Comparison of ENCODE assay signal across 16 cellular contexts in the genomic region with DNA sequence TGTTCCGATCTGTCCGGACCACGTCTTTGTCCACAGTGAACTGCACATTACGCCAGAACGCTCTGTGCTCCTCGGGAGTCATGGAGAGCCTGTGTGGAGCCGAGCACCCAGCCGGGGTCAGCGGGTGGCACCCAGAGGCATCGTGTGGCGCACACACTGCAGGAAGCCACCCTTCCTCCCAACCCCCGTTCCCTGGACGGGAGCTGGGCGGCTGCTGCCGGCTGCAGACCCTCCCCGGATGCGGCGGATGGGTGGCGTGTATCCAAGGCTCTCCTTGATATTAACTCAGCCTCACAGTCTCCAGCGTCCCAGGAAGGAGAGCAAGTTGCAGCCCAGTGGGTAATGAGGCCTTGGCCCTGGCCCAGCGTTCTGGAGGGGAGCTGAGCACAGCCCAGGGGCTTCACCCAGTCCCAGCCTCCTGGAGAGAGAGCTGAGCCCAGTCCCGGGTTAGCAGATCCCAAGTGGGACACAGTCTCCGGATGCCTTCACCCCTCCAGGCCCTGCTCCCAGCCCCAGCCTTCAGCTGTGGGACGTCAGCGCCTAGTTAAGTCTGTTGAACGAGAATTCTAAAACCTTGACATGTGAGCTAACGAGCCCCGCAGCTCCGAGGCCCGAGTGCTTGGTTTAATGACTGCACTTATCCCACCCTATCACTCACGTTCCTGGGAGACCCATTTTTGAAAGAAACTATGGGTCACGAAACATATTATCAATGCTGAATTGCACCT.
A peak's percentile ranks its signal among the peaks of the same experiment; 100 is the strongest.
DNase-seq lines count a peak whose midpoint lies in the region; ATAC-seq and TF ChIP-seq lines count a peak whose summit lies in the region.
"Had no signal": no experiment of that assay in that cellular context is flagged by ENCODE, and none has a peak within 500 bp of the region (broad histone marks: within the 10 kb centered on the region; RNA-seq: fewer than 3 reads in every experiment).

No MANE protein-coding gene starts in this region.

- H3F3A ChIP-seq in SK-N-SH (replicated peaks; ENCODE audit: insufficient read depth): no peaks in the 10 kb centered on the region

- peak; percentile 40 for DNase-seq in SK-N-SH
- DNase-seq in RWPE2 (ENCODE audit: low spot score): peak; percentile 58
- peak; percentile 76 for DNase-seq in posterior vena cava (ENCODE audit: low spot score)
- DNase-seq in esophagus squamous epithelium (lab: John Stamatoyannopoulos, UW): no peak
- DNase-seq: activated CD4-positive, alpha-beta T cell treated with anti-CD3 and anti-CD28 coated beads, Interleukin-2, amount 10 ng/mL, durations not matched to agents 24 days and 14 days; activated naive CD8-positive, alpha-beta T cell treated with anti-CD3 and anti-CD28 coated beads, Interleukin-2, amount 50 U/mL, for 24 hours; CD4-positive, CD25-positive, alpha-beta regulatory T cell; kidney glomerular epithelial cell; NCI-H1930 had no signal

- H3K4me2 ChIP-seq in SK-N-SH: no peak overlapping the region

- no peak for TF ChIP-seq RAD21 in SK-N-SH (IDR thresholded peaks at IDR 0.05; ENCODE audit: low read length)

- H2AFZ ChIP-seq in SK-N-SH (ENCODE audit: low read depth): no peak overlapping the region

- no peak for TF ChIP-seq EP300 in SK-N-SH (IDR thresholded peaks at IDR 0.05; ENCODE audit: borderline replicate concordance in 1 of 2, low read depth in 1 of 2, low read length in 1 of 2)

- H3K36me3 ChIP-seq in SK-N-SH (replicated peaks in 1 of 2; ENCODE audit: control insufficient read depth in 1 of 2, insufficient read depth in 2 of 2, low read length in 1 of 2) (peaks cover 0 to 62% of the 10 kb centered on the region in 2 experiments), RWPE2 (ENCODE audit: low read depth) (no peaks in the 10 kb centered on the region), esophagus squamous epithelium (peaks cover 9 to 55% (median 13%) of the 10 kb centered on the region in 3 donors)

- intact Hi-C loops in posterior vena cava (cut with DNase I) (no loop called here), esophagus squamous epithelium (cut with DNase I) (no loop called here)

- H3K9me3 ChIP-seq in SK-N-SH (no peaks in the 10 kb centered on the region), RWPE2 (ENCODE audit: severe bottlenecking) (no peaks in the 10 kb centered on the region), esophagus squamous epithelium (no peaks in the 10 kb centered on the region)
- H3K9me3 ChIP-seq: gastroesophageal sphincter, Peyer's patch had no signal

- no peak overlapping the region for H3K9ac ChIP-seq in SK-N-SH

- TF ChIP-seq POLR2A in esophagus squamous epithelium (IDR thresholded peaks at IDR 0.05): no peak

- H3K27ac ChIP-seq in SK-N-SH (ENCODE audit: low read depth in 2 of 2, low read length in 1 of 2) (no peak overlapping the region), RWPE2 (ENCODE audit: poor library complexity, severe bottlenecking) (no peak overlapping the region), esophagus squamous epithelium (no peak overlapping the region)
- H3K27ac ChIP-seq: 22Rv1, gastroesophageal sphincter, Peyer's patch had no signal

- no peaks in the 10 kb centered on the region for H3K79me2 ChIP-seq in SK-N-SH (ENCODE audit: insufficient read depth)

- H3K4me3 ChIP-seq in SK-N-SH (ENCODE audit: low read depth in 2 of 2, low read length in 1 of 2): no peak overlapping the region
- no peak overlapping the region for H3K4me3 ChIP-seq in RWPE2 (ENCODE audit: severe bottlenecking)
- peak overlapping the region; percentile 33 for H3K4me3 ChIP-seq in iPS-11a (ENCODE audit: low read depth, low read length)
- no peak overlapping the region for H3K4me3 ChIP-seq in esophagus squamous epithelium
- H3K4me3 ChIP-seq: gastroesophageal sphincter, Peyer's patch had no signal

- TF ChIP-seq CTCF in SK-N-SH (IDR thresholded peaks at IDR 0.05): no peak
- TF ChIP-seq CTCF in RWPE2 (IDR thresholded peaks at IDR 0.05; ENCODE audit: poor library complexity, severe bottlenecking): no peak
- TF ChIP-seq CTCF in esophagus squamous epithelium (IDR thresholded peaks at IDR 0.05): no peak

- ATAC-seq in SK-N-SH treated with all-trans-retinoic acid at 6 μM for 48 hours (no peak), RWPE2 (ENCODE audit: low read depth) (no peak), HG02840 (IDR thresholded peaks at IDR 0.05; ENCODE audit: low FRiP score, unreplicated experiment) (no peak), GM21529 (IDR thresholded peaks at IDR 0.05; ENCODE audit: unreplicated experiment) (no peak)
- ATAC-seq: activated naive CD8-positive, alpha-beta T cell treated with anti-CD3 and anti-CD28 coated beads, Interleukin-2, amount 50 U/mL, for 24 hours; gastroesophageal sphincter had no signal

- H3K9me2 ChIP-seq in SK-N-SH: no peaks in the 10 kb centered on the region

- H3K27me3 ChIP-seq in SK-N-SH (ENCODE audit: insufficient read depth): no peaks in the 10 kb centered on the region
- H3K27me3 ChIP-seq in RWPE2 (ENCODE audit: insufficient read depth, poor library complexity, severe bottlenecking): no peaks in the 10 kb centered on the region
- H3K27me3 ChIP-seq in esophagus squamous epithelium: no peaks in the 10 kb centered on the region
- H3K27me3 ChIP-seq: gastroesophageal sphincter, Peyer's patch had no signal

- peaks cover 14% of the 10 kb centered on the region for H4K20me1 ChIP-seq in SK-N-SH (ENCODE audit: insufficient read depth)

- WGBS in SK-N-SH (ENCODE audit: low lambda C conversion rate): 94% methylated on average over 29 of the region's 32 CpGs
- WGBS in esophagus squamous epithelium, 2 donors: 88 to 91% methylated on average over 5 to 14 of the region's 32 CpGs

- H3K4me1 ChIP-seq in SK-N-SH (ENCODE audit: control insufficient read depth in 1 of 2, insufficient read depth in 2 of 2, low read depth in 1 of 2, low read length in 1 of 2): peaks cover 0 to 3% of the 10 kb centered on the region in 2 experiments; a peak in 2 of 4 replicates
- H3K4me1 ChIP-seq in RWPE2 (ENCODE audit: insufficient read depth, poor library complexity, severe bottlenecking): peaks cover 11% of the 10 kb centered on the region
- peaks cover 7 to 53% (median 11%) of the 10 kb centered on the region in 3 donors for H3K4me1 ChIP-seq in esophagus squamous epithelium

- POLR2A ChIA-PET in SK-N-SH (lab: Yijun Ruan, JAX): interaction anchor here (0.6 kb wide), 1 partner anchor 8 kb away, joined by 3 read pairs; no protein-coding TSS in a partner anchor

- CTCF ChIA-PET in SK-N-SH (lab: Yijun Ruan, JAX): interaction anchor here (0.6 to 1.2 kb wide), 4 partner anchors 21 to 202 kb away, joined by 3 read pairs; no protein-coding TSS in a partner anchor

TF ChIP-seq in SK-N-SH, 30 proteins besides CTCF, POLR2A, EP300 and RAD21 (continues in another document):
- TF ChIP-seq, protein P1, sequence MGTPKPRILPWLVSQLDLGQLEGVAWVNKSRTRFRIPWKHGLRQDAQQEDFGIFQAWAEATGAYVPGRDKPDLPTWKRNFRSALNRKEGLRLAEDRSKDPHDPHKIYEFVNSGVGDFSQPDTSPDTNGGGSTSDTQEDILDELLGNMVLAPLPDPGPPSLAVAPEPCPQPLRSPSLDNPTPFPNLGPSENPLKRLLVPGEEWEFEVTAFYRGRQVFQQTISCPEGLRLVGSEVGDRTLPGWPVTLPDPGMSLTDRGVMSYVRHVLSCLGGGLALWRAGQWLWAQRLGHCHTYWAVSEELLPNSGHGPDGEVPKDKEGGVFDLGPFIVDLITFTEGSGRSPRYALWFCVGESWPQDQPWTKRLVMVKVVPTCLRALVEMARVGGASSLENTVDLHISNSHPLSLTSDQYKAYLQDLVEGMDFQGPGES (IDR thresholded peaks at IDR 0.05; ENCODE audit: low read depth, low read length): no peak
- no peak for TF ChIP-seq POLR2AphosphoS5 (IDR thresholded peaks at IDR 0.05; ENCODE audit: low read depth, low read length)

TF ChIP-seq in SK-N-SH treated with all-trans-retinoic acid at 6 μM for 48 hours, 23 proteins besides CTCF, POLR2A, EP300 and RAD21 (continues in another document):
- TF ChIP-seq TSHZ2 (CRISPR knock-in tag; IDR thresholded peaks at IDR 0.05) (no peak), SNAI2 (CRISPR knock-in tag; IDR thresholded peaks at IDR 0.05) (no peak), TCF4 (CRISPR knock-in tag; IDR thresholded peaks at IDR 0.05; ENCODE audit: borderline replicate concordance) (no peak), ESRRG (CRISPR knock-in tag; IDR thresholded peaks at IDR 0.05) (no peak), BACH2 (CRISPR knock-in tag; IDR thresholded peaks at IDR 0.05; ENCODE audit: borderline replicate concordance) (no peak), ZNF8 (CRISPR knock-in tag; IDR thresholded peaks at IDR 0.05) (no peak), PPARA (CRISPR knock-in tag; IDR thresholded peaks at IDR 0.05; ENCODE audit: borderline replicate concordance) (no peak), ARNTL (CRISPR knock-in tag; IDR thresholded peaks at IDR 0.05; ENCODE audit: borderline replicate concordance, low read depth) (no peak), ZNF70 (CRISPR knock-in tag; IDR thresholded peaks at IDR 0.05) (no peak), ZFP30 (CRISPR knock-in tag; IDR thresholded peaks at IDR 0.05) (no peak), CSDC2 (CRISPR knock-in tag; IDR thresholded peaks at IDR 0.05) (no peak), GLIS3 (CRISPR knock-in tag; IDR thresholded peaks at IDR 0.05) (no peak), ZC3H10 (CRISPR knock-in tag; IDR thresholded peaks at IDR 0.05) (no peak)
